8 cellular contexts compared by ENCODE assay signal in genomic region chr4:184473515-184474260, GRCh38. TPM values are rescaled to one million over a fixed set of nuclear protein-coding genes. Genes with fewer than 3 reads are reported as not detected.
A peak's percentile ranks its signal among the peaks of the same experiment; 100 is the strongest.
DNase-seq lines count a peak whose midpoint lies in the region; ATAC-seq and TF ChIP-seq lines count a peak whose summit lies in the region.

No MANE protein-coding gene starts in this region.

- peak; percentile 41 to 46 for DNase-seq in activated CD4-positive, alpha-beta T cell treated with anti-CD3 and anti-CD28 coated beads, Interleukin-2, amount 50 U/mL, for 4 hours
- peak; percentile 76 for DNase-seq in ecto neural progenitor cell (ENCODE audit: low spot score)
- DNase-seq in lung (ENCODE audit: low spot score), result peak; percentile 46
- peak; percentile 56 for DNase-seq in stimulated activated CD8-positive, alpha-beta memory T cell treated with anti-CD3 and anti-CD28 coated beads, Interleukin-4, amount 100 ng/mL, for 48 hours

- H4K20me1 ChIP-seq in Loucy (ENCODE audit: insufficient read depth, low read length, poor library complexity, severe bottlenecking), result peaks cover 45% of the 10 kb centered on the region

- 1% methylated on average over 47 to 65 of the region's 65 CpGs for WGBS in lung, 2 donors

- H3K79me2 ChIP-seq in ACC112 (ENCODE audit: control insufficient read depth, insufficient read depth, low read length, unreplicated experiment) (peaks cover 77% of the 10 kb centered on the region), Loucy (ENCODE audit: insufficient read depth, low read length) (peaks cover 74% of the 10 kb centered on the region)

- peaks cover 33% of the 10 kb centered on the region for H3K4me1 ChIP-seq in ACC112 (ENCODE audit: control insufficient read depth, insufficient read depth, low read length, unreplicated experiment)
- H3K4me1 ChIP-seq in Loucy (ENCODE audit: insufficient read depth, low read length, poor library complexity, severe bottlenecking), result peaks cover 32% of the 10 kb centered on the region
- H3K4me1 ChIP-seq in lung (ENCODE audit: control insufficient read depth in 2 of 2, insufficient read depth in 2 of 2, low read length in 2 of 2), result peaks cover 3 to 16% of the 10 kb centered on the region in 2 donors

- peak overlapping the region; percentile 82 for H3K4me2 ChIP-seq in Loucy (ENCODE audit: low read depth, low read length, poor library complexity, severe bottlenecking)

- H3K36me3 ChIP-seq in ACC112 (ENCODE audit: insufficient read depth, low read length) (0 out of 2 replicates have a peak, but pooled peaks cover 3% of the 10 kb centered on the region), Loucy (ENCODE audit: insufficient read depth, low read length) (no peaks in the 10 kb centered on the region), lung (ENCODE audit: control insufficient read depth in 2 of 2, insufficient read depth in 2 of 2, low read length in 2 of 2) (peaks cover 0 to 3% of the 10 kb centered on the region in 2 donors)

- ATAC-seq in GM18867 (IDR thresholded peaks at IDR 0.05; ENCODE audit: unreplicated experiment) (peak; percentile 0), lung (ENCODE audit: insufficient read depth, low FRiP score) (no peak), HG03039 (IDR thresholded peaks at IDR 0.05; ENCODE audit: unreplicated experiment) (no peak)

- H3F3A ChIP-seq in Loucy (ENCODE audit: low read depth), result no peaks in the 10 kb centered on the region

- H3K4me3 ChIP-seq in ACC112 (ENCODE audit: low read depth, low read length) (peak overlapping the region; percentile 88), Loucy (ENCODE audit: low read length, poor library complexity, severe bottlenecking) (peak overlapping the region; percentile 98), lung (peak overlapping the region; percentile 92)

- H3K9me2 ChIP-seq in Loucy (replicated peaks; ENCODE audit: low read depth, low read length), result no peaks in the 10 kb centered on the region

- H3K27ac ChIP-seq in ACC112 (ENCODE audit: low read depth, low read length), result peak overlapping the region; percentile 88
- H3K27ac ChIP-seq in lung (ENCODE audit: low read depth in 1 of 2, low read length in 1 of 2), result peak overlapping the region; percentile 99

- TF ChIP-seq CTCF in Loucy (conservative IDR thresholded peaks at IDR 0.05; ENCODE audit: low read length) (no peak), lung (IDR thresholded peaks at IDR 0.05; ENCODE audit: control extremely low read depth, extremely low read depth) (no peak)

- H3K27me3 ChIP-seq in ACC112 (ENCODE audit: insufficient read depth, low read length), result no peaks in the 10 kb centered on the region
- H3K27me3 ChIP-seq in Loucy (ENCODE audit: insufficient read depth, low read length, poor library complexity, severe bottlenecking), result no peaks in the 10 kb centered on the region
- no peaks in the 10 kb centered on the region for H3K27me3 ChIP-seq in lung (ENCODE audit: control insufficient read depth, insufficient read depth)

- H3K9me3 ChIP-seq in Loucy (ENCODE audit: insufficient read depth, low read depth, low read length), result no peaks in the 10 kb centered on the region
- no peaks in the 10 kb centered on the region for H3K9me3 ChIP-seq in lung (ENCODE audit: control insufficient read depth in 2 of 2, insufficient read depth in 1 of 2, low read length in 1 of 2)

- H3K9ac ChIP-seq in Loucy (ENCODE audit: low read depth, low read length, poor library complexity, severe bottlenecking), result peak overlapping the region; percentile 90

- peak overlapping the region; percentile 63 for H2AFZ ChIP-seq in ACC112 (ENCODE audit: low read length, unreplicated experiment)
- 0 out of 2 replicates have a peak overlapping the region, but pooled peaks have one; percentile 43 for H2AFZ ChIP-seq in Loucy (ENCODE audit: low read length)

RNA-seq across cellular contexts. Expression of gene IRF2, which starts 0.7 kb away (rescaled TPM):
- 10 to 100 TPM; 30.7 to 65.8 TPM for total RNA-seq in lung
- polyA plus RNA-seq in lung, result 10 to 100 TPM; 16.4 to 55.4 TPM
